31 cellular contexts compared by ENCODE assay signal in genomic region chr18:48104703-48105102, GRCh38.
"Had no signal": no experiment of that assay in that cellular context is flagged by ENCODE, and none has a peak within 500 bp of the region (broad histone marks: within the 10 kb centered on the region; RNA-seq: fewer than 3 reads in every experiment).

No MANE protein-coding gene starts in this region.

- ATAC-seq: activated CD8-positive, alpha-beta T cell treated with anti-CD3 and anti-CD28 coated beads for 36 hours; activated naive CD4-positive, alpha-beta T cell treated with anti-CD3 and anti-CD28 coated beads, Interleukin-2, amount 50 U/mL, for 72 hours; activated T-cell treated with anti-CD3 and anti-CD28 coated beads, Interleukin-2, amount 50 U/mL, for 72 hours; activated T-helper 17 cell treated with anti-CD3 and anti-CD28 coated beads, Interleukin-2, amount 50 U/mL, for 72 hours; PC-3 had no signal

- H3K9me2 ChIP-seq: SK-N-SH had no signal

- H3K27me3 ChIP-seq: adrenal gland, Peyer's patch had no signal

- H3K9ac ChIP-seq: KMS-11, SK-N-SH had no signal

- DNase-seq: activated CD4-positive, alpha-beta T cell treated with anti-CD3 and anti-CD28 coated beads, Interleukin-2, amount 10 ng/mL, durations not matched to agents 24 days and 14 days; activated CD4-positive, alpha-beta T cell treated with anti-CD3 and anti-CD28 coated beads, Interleukin-2, amount 50 U/mL, for 4 hours; activated CD8-positive, alpha-beta T cell treated with anti-CD3 and anti-CD28 coated beads for 36 hours; activated gamma-delta T cell treated with Interleukin-2 at 50 U/mL for 16 hours; activated naive CD4-positive, alpha-beta T cell treated with anti-CD3 and anti-CD28 coated beads for 36 hours; activated T-cell treated with anti-CD3 and anti-CD28 coated beads, Interleukin-2, amount 50 U/mL, for 1 hour; activated T-cell treated with anti-CD3 and anti-CD28 coated beads, Interleukin-2, amount 50 U/mL, for 72 hours; adrenal gland; caudate nucleus; cerebellar nuclear complex; MM.1S; MV-4-11; NCI-H1092; NCI-H1436 treated with DMSO at 0.1 percent for 48 hours; NCI-H2029 treated with DMSO at 0.1 percent for 48 hours; NCI-H2107; NCI-H2171; NCI-H446; NCI-H526; NCI-H774; PC-3; RPMI8226; SHP77 treated with DMSO at 0.1 percent for 48 hours; SK-N-SH had no signal

- H3K4me2 ChIP-seq: KMS-11, SK-N-SH had no signal

- FAIRE-seq: bronchial epithelial cell, TTC549 had no signal

- H3K4me3 ChIP-seq: adrenal gland, Peyer's patch, SJSA1 had no signal

- H3K27ac ChIP-seq: adrenal gland, KMS-11, Peyer's patch, SJSA1 had no signal

- H3K9me3 ChIP-seq: adrenal gland, Peyer's patch, SJSA1, SK-N-SH had no signal

- H3K4me1 ChIP-seq: SJSA1 had no signal

- H3K36me3 ChIP-seq: adrenal gland, Peyer's patch, SJSA1 had no signal
